ENCODE assay signal across 8 cellular contexts in the genomic region with DNA sequence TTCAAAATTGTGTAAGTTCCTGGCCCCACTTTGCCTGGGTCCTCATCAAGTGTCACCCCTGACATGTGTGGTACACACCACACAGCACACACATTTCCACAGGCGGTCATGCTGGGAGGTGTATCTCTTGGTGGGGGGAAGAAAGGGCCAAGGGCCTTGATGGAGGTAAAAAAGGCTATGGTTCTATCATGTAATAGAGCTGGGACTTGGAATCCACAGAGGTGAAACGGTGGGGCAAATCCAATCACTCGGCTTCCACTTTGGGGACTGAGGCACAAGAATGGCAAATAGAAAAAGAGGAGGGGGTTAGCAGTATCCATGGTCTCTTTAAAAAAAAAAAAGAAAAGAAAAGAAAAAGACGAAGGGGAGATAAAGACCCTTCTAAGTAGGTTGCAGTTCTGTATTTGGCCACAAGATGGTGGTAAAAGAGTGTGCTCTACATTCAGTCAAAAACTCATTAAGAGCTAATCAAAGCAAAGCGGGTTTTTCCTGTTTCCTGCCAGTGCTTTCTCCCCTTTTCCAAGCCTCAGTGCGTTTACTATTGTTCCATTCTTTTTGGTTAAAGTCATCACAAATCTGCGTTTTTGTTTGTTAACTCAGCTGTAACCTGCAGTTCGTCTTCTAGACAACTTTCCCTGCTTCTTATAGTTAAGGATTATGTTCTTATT. TPM values are rescaled to one million over a fixed set of nuclear protein-coding genes. Genes with fewer than 3 reads are reported as not detected.
DNase-seq lines count a peak whose midpoint lies in the region; ATAC-seq and TF ChIP-seq lines count a peak whose summit lies in the region.

No MANE protein-coding gene starts in this region.

- ATAC-seq in mucosa of descending colon (peak; percentile 55), GM21825 (IDR thresholded peaks at IDR 0.05; ENCODE audit: unreplicated experiment) (no peak)

- DNase-seq in DMS53 treated with DMSO at 0.1 percent for 48 hours (lab: John Stamatoyannopoulos, UW; ENCODE audit: unreplicated experiment), result peak; percentile 78
- DNase-seq in Kasumi-1 (lab: John Stamatoyannopoulos, UW), result peak; percentile 14 to 45
- peak; percentile 12 to 74 for DNase-seq in SJCRH30
- DNase-seq in epithelial cell of proximal tubule (ENCODE audit: low read depth), result peak; percentile 51
- DNase-seq in mucosa of descending colon, result peak in 1 of 3 donors; percentile 39
- DNase-seq in stimulated activated CD4-positive, alpha-beta T cell treated with anti-CD3 and anti-CD28 coated beads, Interleukin-2, amount 100 ng/mL, for 24 hours, result no peak
- no peak for DNase-seq in NCI-H226

- H3K36me3 ChIP-seq in SJCRH30, result no peaks in the 10 kb centered on the region
- no peaks in the 10 kb centered on the region for H3K36me3 ChIP-seq in mucosa of descending colon (ENCODE audit: low read depth)

- H3K27ac ChIP-seq in SJCRH30, result no peak overlapping the region

- no peaks in the 10 kb centered on the region for H3K27me3 ChIP-seq in SJCRH30

- no peaks in the 10 kb centered on the region for H3K9me3 ChIP-seq in SJCRH30 (replicated peaks)
- no peaks in the 10 kb centered on the region for H3K9me3 ChIP-seq in mucosa of descending colon

- intact Hi-C loops in mucosa of descending colon (cut with DNase I, micrococcal nuclease), result no loop called here

- H3K4me1 ChIP-seq in SJCRH30, result peaks cover 8% of the 10 kb centered on the region; the same call in 1 of the 2 replicates
- no peaks in the 10 kb centered on the region for H3K4me1 ChIP-seq in mucosa of descending colon (ENCODE audit: low read depth)

- H3K4me3 ChIP-seq in SJCRH30 (no peak overlapping the region; the same call in 1 of the 2 replicates), epithelial cell of proximal tubule (ENCODE audit: low read depth, low read length) (no peak overlapping the region), mucosa of descending colon (no peak overlapping the region)

- TF ChIP-seq CTCF in epithelial cell of proximal tubule (conservative IDR thresholded peaks at IDR 0.05; ENCODE audit: low read depth, low read length) (peak; percentile 68), mucosa of descending colon (IDR thresholded peaks at IDR 0.05) (no peak)

RNA-seq across cellular contexts. Expression of gene ATP6AP2, which starts 37.0 kb away (rescaled TPM):
- 44.7 and 47.3 TPM in 2 replicates for total RNA-seq in SJCRH30 (2014; rRNA removed; shearing (Covaris generic))
- total RNA-seq in epithelial cell of proximal tubule (60.1 and 74.9 TPM in 2 replicates), mucosa of descending colon (10 to 100 TPM; 81.1 to 94.2 (median 87.3) TPM)

Comparison
In these comparisons a context has a peak if more than half of its experiments do, and no peak if none do; other contexts are left out.
1. DNase-seq: peak in DMS53 treated with DMSO at 0.1 percent for 48 hours (single experiment), Kasumi-1 (2 of 2), SJCRH30 (2 of 2) and epithelial cell of proximal tubule (single experiment); none in stimulated activated CD4-positive, alpha-beta T cell treated with anti-CD3 and anti-CD28 coated beads, Interleukin-2, amount 100 ng/mL, for 24 hours (0 of 2) and NCI-H226 (single experiment).